8 cellular contexts compared by ENCODE assay signal in genomic region chr3:27483117-27484001, GRCh38. TPM values are rescaled to one million over a fixed set of nuclear protein-coding genes. Genes with fewer than 3 reads are reported as not detected.
DNase-seq lines count a peak whose midpoint lies in the region; ATAC-seq, FAIRE-seq and TF ChIP-seq lines count a peak whose summit lies in the region.

No MANE protein-coding gene starts in this region.

- H3K27ac ChIP-seq in A673 (ENCODE audit: low read depth, low read length, poor library complexity, severe bottlenecking) (peak overlapping the region; percentile 94), H1 (ENCODE audit: low read depth, low read length) (peak overlapping the region; percentile 75)

- H3K56ac ChIP-seq in H1 (replicated peaks; ENCODE audit: insufficient read length, low read depth, low read length): no peak overlapping the region

- 2% methylated on average over 29 of the region's 74 CpGs; no CpG with 5 or more reads in 1 of the 2 experiments for WGBS in H1 (ENCODE audit: extremely low coverage in 1 of 2, insufficient coverage in 1 of 2, insufficient read length in 1 of 2, insufficient replicate concordance in 2 of 2, low coverage in 1 of 2, low lambda C conversion rate in 2 of 2, missing lambda C conversion rate in 1 of 2), 2 experiments

- peak overlapping the region; percentile 41 for H2BK5ac ChIP-seq in H1 (ENCODE audit: low read depth, low read length)

- CTCF ChIA-PET in A673 (lab: Charles Lee) (interaction anchor here (0.6 to 0.7 kb wide), 2 partner anchors 13 to 198 kb away, joined by 3 to 8 read pairs; no protein-coding TSS in a partner anchor), H1 (lab: Charles Lee; ENCODE audit: partially characterized antibody) (interaction anchor here (0.8 kb wide), 1 partner anchor 12 kb away, joined by 3 read pairs; no protein-coding TSS in a partner anchor)
- CTCF ChIA-PET in activated CD4-positive, alpha-beta memory T cell treated with anti-CD3 and anti-CD28 coated beads for 36 hours (lab: Charles Lee): interaction anchor here (1.2 to 1.7 kb wide), 2 partner anchors 16 to 149 kb away, joined by 4 to 6 read pairs; no protein-coding TSS in a partner anchor

- H3K36me3 ChIP-seq in A673 (ENCODE audit: insufficient read depth, low read length, poor library complexity, severe bottlenecking) (no peaks in the 10 kb centered on the region), H1 (ENCODE audit: control insufficient read depth in 2 of 4, insufficient read depth in 4 of 4, low read length in 3 of 4) (no peaks in the 10 kb centered on the region)

- peak overlapping the region; percentile 78 to 83 for H3K4me2 ChIP-seq in H1 (ENCODE audit: insufficient read depth in 1 of 2, low read depth in 2 of 2, low read length in 2 of 2)

- H3K9me3 ChIP-seq in A673 (ENCODE audit: low read depth, low read length, poor library complexity, severe bottlenecking) (no peaks in the 10 kb centered on the region), H1 (ENCODE audit: insufficient read depth in 2 of 2, low read depth in 1 of 2, low read length in 1 of 2) (no peaks in the 10 kb centered on the region)

- H2AFZ ChIP-seq in H1 (ENCODE audit: low read length): no peak overlapping the region

- ATAC-seq in HG02840 (IDR thresholded peaks at IDR 0.05; ENCODE audit: low FRiP score, unreplicated experiment): peak; percentile 20

- H3K27ac Mint-ChIP-seq in activated CD4-positive, alpha-beta memory T cell treated with anti-CD3 and anti-CD28 coated beads for 36 hours: peak overlapping the region; percentile 96
- peak overlapping the region; percentile 99 for H3K27ac Mint-ChIP-seq in mesothelial cell of epicardium

- TF ChIP-seq POLR2A in GM15510 (IDR thresholded peaks at IDR 0.05; ENCODE audit: borderline replicate concordance, extremely low read depth, insufficient read length) (peak; percentile 38), H1 (IDR thresholded peaks at IDR 0.05; ENCODE audit: control extremely low read depth in 1 of 2, low read depth in 2 of 2, low read length in 2 of 2) (no peak; a peak in 1 of 3 replicates)

- peak overlapping the region; percentile 96 for H4K8ac ChIP-seq in H1 (ENCODE audit: extremely low read depth, insufficient read depth, low read length)

- intact Hi-C loops in A673 (cut with micrococcal nuclease; ENCODE audit: unreplicated experiment): loop anchor here (5.0 kb wide), 2 partner anchors 109 to 199 kb away; no protein-coding TSS in a partner anchor
- intact Hi-C loops in activated CD4-positive, alpha-beta memory T cell treated with anti-CD3 and anti-CD28 coated beads for 36 hours (cut with micrococcal nuclease): loop anchor here (1.0 to 5.0 kb wide), 11 partner anchors 16 to 866 kb away; partner anchors contain the start of genes CMC1 and NEK10

- H4K5ac ChIP-seq in H1 (ENCODE audit: insufficient read length, low read depth, low read length): peak overlapping the region; percentile 28

- no peak overlapping the region for H3K23ac ChIP-seq in H1 (ENCODE audit: insufficient read length)

- no peaks in the 10 kb centered on the region for H3K9me3 Mint-ChIP-seq in activated CD4-positive, alpha-beta memory T cell treated with anti-CD3 and anti-CD28 coated beads for 36 hours
- H3K9me3 Mint-ChIP-seq in mesothelial cell of epicardium: no peaks in the 10 kb centered on the region

- H3K18ac ChIP-seq in H1 (ENCODE audit: extremely low read depth, low read length): peak overlapping the region; percentile 43; the same call in 1 of the 2 replicates

- TF ChIP-seq CTCF in A673 (conservative IDR thresholded peaks at IDR 0.05; ENCODE audit: low read depth, low read length) (no peak), H1 (IDR thresholded peaks at IDR 0.05; ENCODE audit: control extremely low read depth in 1 of 3, insufficient read depth in 1 of 3, low read depth in 1 of 3, low read length in 3 of 3) (no peak), mesothelial cell of epicardium (IDR thresholded peaks at IDR 0.05; ENCODE audit: unreplicated experiment) (no peak)

- H3K14ac ChIP-seq in H1 (ENCODE audit: insufficient read length): no peak overlapping the region

- no peak overlapping the region for H2AK5ac ChIP-seq in H1 (ENCODE audit: low read depth, low read length)

- H3K9ac ChIP-seq in H1 (replicated peaks in 1 of 4; ENCODE audit: extremely low read depth in 1 of 4, low read depth in 3 of 4, low read length in 3 of 4): peak overlapping the region; percentile 81 to 96 (median 90)

- H3K4me3 Mint-ChIP-seq in activated CD4-positive, alpha-beta memory T cell treated with anti-CD3 and anti-CD28 coated beads for 36 hours: peak overlapping the region; percentile 100
- H3K4me3 Mint-ChIP-seq in mesothelial cell of epicardium: peak overlapping the region; percentile 100

- peak overlapping the region; percentile 83; the same call in 1 of the 2 replicates for H2BK15ac ChIP-seq in H1 (ENCODE audit: low read length)

- no peak overlapping the region for H2BK20ac ChIP-seq in H1 (ENCODE audit: low read length)

- H3K27me3 Mint-ChIP-seq in activated CD4-positive, alpha-beta memory T cell treated with anti-CD3 and anti-CD28 coated beads for 36 hours: no peaks in the 10 kb centered on the region
- H3K27me3 Mint-ChIP-seq in mesothelial cell of epicardium (ENCODE audit: low read depth): no peaks in the 10 kb centered on the region

- H3K79me1 ChIP-seq in H1 (ENCODE audit: low read depth, low read length): no peaks in the 10 kb centered on the region

- POLR2A ChIA-PET in A673 (lab: Charles Lee; ENCODE audit: low non-redundant PET) (no interaction called here), H1 (lab: Charles Lee; ENCODE audit: partially characterized antibody) (interaction anchor here (0.8 to 2.3 kb wide), 8 partner anchors 10 to 197 kb away, joined by 3 to 15 read pairs (median 6); no protein-coding TSS in a partner anchor)
- POLR2A ChIA-PET in activated CD4-positive, alpha-beta memory T cell treated with anti-CD3 and anti-CD28 coated beads for 36 hours (lab: Charles Lee): interaction anchor here (0.6 to 2.0 kb wide), 6 partner anchors 10 to 149 kb away, joined by 3 to 6 read pairs (median 4); no protein-coding TSS in a partner anchor

- peaks cover 5 to 17% of the 10 kb centered on the region in 2 experiments for H4K20me1 ChIP-seq in H1 (replicated peaks in 1 of 2; ENCODE audit: control insufficient read depth in 1 of 2, insufficient read depth in 2 of 2, low read length in 2 of 2)

- peak overlapping the region; percentile 7; the same call in 1 of the 2 replicates for H2BK12ac ChIP-seq in H1 (ENCODE audit: low read depth, low read length)

- H4K91ac ChIP-seq in H1 (replicated peaks; ENCODE audit: insufficient read length, low read length): no peak overlapping the region

- FAIRE-seq in H1 (lab: Jason Lieb, UNC): no peak

- no peak overlapping the region for H2BK120ac ChIP-seq in H1 (replicated peaks; ENCODE audit: low read depth, low read length)

- peaks cover 33% of the 10 kb centered on the region for H3K4me1 Mint-ChIP-seq in activated CD4-positive, alpha-beta memory T cell treated with anti-CD3 and anti-CD28 coated beads for 36 hours (ENCODE audit: low read depth)
- peaks cover 21% of the 10 kb centered on the region for H3K4me1 Mint-ChIP-seq in mesothelial cell of epicardium

- H3K4me1 ChIP-seq in A673 (ENCODE audit: insufficient read depth, low read length, poor library complexity, severe bottlenecking) (peaks cover 14% of the 10 kb centered on the region), H1 (replicated peaks in 1 of 4; ENCODE audit: control insufficient read depth in 3 of 4, insufficient read depth in 4 of 4, low read length in 3 of 4) (no peaks in the 10 kb centered on the region; a peak in 1 of 7 replicates)

- H3K36me3 Mint-ChIP-seq in activated CD4-positive, alpha-beta memory T cell treated with anti-CD3 and anti-CD28 coated beads for 36 hours: peaks cover 18% of the 10 kb centered on the region
- no peaks in the 10 kb centered on the region for H3K36me3 Mint-ChIP-seq in mesothelial cell of epicardium

- no TSS peak for BruUV-seq in A673 (replicated peaks; lab: Mats Ljungman, UMichigan)

- 0 out of 4 replicates have a peak, but pooled peaks of 1 of the 2 experiments have one; percentile 3 for TF ChIP-seq RAD21 in H1 (IDR thresholded peaks at IDR 0.05 in 1 of 2, conservative IDR thresholded peaks at IDR 0.05 in 1 of 2; ENCODE audit: low read depth in 2 of 2, low read length in 2 of 2)

- TF ChIP-seq EP300 in H1 (IDR thresholded peaks at IDR 0.05; ENCODE audit: borderline replicate concordance in 1 of 2, low read depth in 2 of 2, low read length in 2 of 2): no peak

- DNase-seq in A673 (ENCODE audit: low spot score) (peak; percentile 56), NCI-H226 (peak; percentile 53), H1 (ENCODE audit: low read depth in 1 of 2, low spot score in 2 of 2) (peak in 1 of 2 experiments; percentile 63), mesothelial cell of epicardium (ENCODE audit: low spot score in 2 of 2, unreplicated experiment in 2 of 2) (peak; percentile 41 to 71)
- DNase-seq in activated CD4-positive, alpha-beta memory T cell treated with anti-CD3 and anti-CD28 coated beads for 36 hours: peak; percentile 48
- peak; percentile 58 for DNase-seq in stimulated activated CD8-positive, alpha-beta memory T cell treated with anti-CD3 and anti-CD28 coated beads, Interleukin-4, amount 100 ng/mL, for 48 hours

- peaks cover 15 to 53% of the 10 kb centered on the region in 2 experiments for H3K79me2 ChIP-seq in H1 (ENCODE audit: control insufficient read depth in 1 of 2, insufficient read depth in 2 of 2, low read length in 2 of 2)

- H3K27me3 ChIP-seq in A673 (replicated peaks; ENCODE audit: insufficient read depth, low read depth, low read length, poor library complexity): no peaks in the 10 kb centered on the region
- H3K27me3 ChIP-seq in H1 (replicated peaks in 1 of 4; ENCODE audit: control insufficient read depth in 3 of 4, extremely low read depth in 1 of 4, insufficient read depth in 3 of 4, low read length in 3 of 4): no peaks in the 10 kb centered on the region

- H3K4me3 ChIP-seq in A673 (ENCODE audit: low read depth, low read length, poor library complexity, severe bottlenecking) (peak overlapping the region; percentile 97), H1 (ENCODE audit: extremely low read depth in 1 of 4, insufficient read depth in 2 of 4, low read depth in 3 of 4, low read length in 4 of 4) (peak overlapping the region; percentile 79 to 91 (median 88))

- H3K23me2 ChIP-seq in H1 (ENCODE audit: low read depth, low read length): peaks cover 9% of the 10 kb centered on the region

- H3K4ac ChIP-seq in H1 (replicated peaks; ENCODE audit: insufficient read length, low read depth, low read length): peak overlapping the region; percentile 2

RNA-seq across cellular contexts. Expression of gene SLC4A7, which starts 0.8 kb away (rescaled TPM):
- total RNA-seq in A673 (2021): 22.6 and 26.2 TPM in 2 replicates
- total RNA-seq in activated CD4-positive, alpha-beta memory T cell treated with anti-CD3 and anti-CD28 coated beads for 36 hours: 10 to 100 TPM; 62.1 to 62.3 TPM
- total RNA-seq in H1 (2021; fragmentation: NEBNext Ultra II Directional; extraction: Animal tissue kit (Norgen Biotek cat#: 25700)): 66.6 and 70.5 TPM in 2 replicates
- 9.2 and 14.9 TPM in 2 replicates for polyA plus RNA-seq in H1 (2011; rRNA removed)
- polyA plus RNA-seq in H1 (2011; cell fraction: cytosol; rRNA removed): 15.3 TPM
- polyA plus RNA-seq in H1 (2011; cell fraction: nucleus; rRNA removed): 10.9 TPM
- 24.1 to 37.0 TPM (median 29.4 TPM) in 4 replicates for polyA plus RNA-seq in H1 (2012, experiment 1 of 2)
- 1.8 TPM for polyA plus RNA-seq in H1 (2012, experiment 2 of 2)
- 105 TPM for polyA plus RNA-seq in H1 (2013, experiment 1 of 2)
- polyA plus RNA-seq in H1 (2013, experiment 2 of 2): 100 TPM
- 55.3 and 87.5 TPM in 2 replicates for polyA minus RNA-seq in H1 (2011; rRNA and poly(A)+ RNA removed)
- polyA minus RNA-seq in H1 (2011; cell fraction: cytosol; rRNA and poly(A)+ RNA removed): 91.1 TPM
- 115 TPM for polyA minus RNA-seq in H1 (2011; cell fraction: nucleus; rRNA and poly(A)+ RNA removed)
- total RNA-seq in mesothelial cell of epicardium: 43.3 to 48.2 TPM (median 46.3 TPM) in 3 replicates
